ENCODE assay signal across 8 cellular contexts in the genomic region with DNA sequence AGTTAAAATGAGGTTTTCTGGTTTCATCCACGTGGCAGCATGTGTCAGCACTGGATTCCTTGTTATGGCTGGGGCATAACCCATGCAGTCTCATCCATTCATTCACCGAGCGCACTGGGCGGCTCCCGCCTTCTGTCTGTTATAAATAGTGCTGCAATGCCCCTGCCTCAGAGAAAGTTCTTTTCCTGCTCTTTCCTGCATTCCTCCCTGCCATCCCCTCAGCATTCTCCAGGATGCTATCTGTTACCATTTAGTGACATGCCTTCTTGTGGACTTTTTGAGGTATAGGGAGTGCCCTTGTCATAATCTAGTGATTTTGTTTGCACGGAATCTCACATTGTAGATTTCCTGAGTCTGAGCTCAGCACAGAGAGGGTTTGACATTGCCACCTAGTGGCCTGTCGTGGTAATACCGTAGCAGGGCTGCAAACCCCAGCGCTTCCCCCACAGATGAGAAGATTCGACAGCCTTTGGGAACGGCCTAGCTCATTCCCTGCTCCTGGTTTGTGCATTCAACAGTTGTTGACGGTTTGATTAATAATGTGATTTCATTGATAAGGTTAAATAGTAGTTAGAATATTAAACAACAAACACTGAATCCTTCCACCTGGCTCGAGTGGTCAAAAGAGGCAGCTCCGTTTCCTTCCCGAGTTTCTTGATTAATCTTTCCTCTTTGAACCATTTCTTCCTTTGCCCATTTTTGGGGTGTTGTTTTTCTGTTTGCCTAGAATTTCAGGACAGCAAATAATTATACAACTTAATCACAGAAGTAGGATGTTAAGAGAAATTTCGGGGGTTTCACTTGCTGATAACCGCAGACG. TPM values are rescaled to one million over a fixed set of nuclear protein-coding genes. Genes with fewer than 3 reads are reported as not detected.
DNase-seq lines count a peak whose midpoint lies in the region; ATAC-seq and TF ChIP-seq lines count a peak whose summit lies in the region.

No MANE protein-coding gene starts in this region.

- H4K20me1 ChIP-seq in SU-DHL-6 (ENCODE audit: low read depth, low read length) = no peaks in the 10 kb centered on the region

- H3K9me3 Mint-ChIP-seq in activated naive CD8-positive, alpha-beta T cell treated with anti-CD3 and anti-CD28 coated beads, Interleukin-2, amount 10 ng/mL, durations not matched to agents 7 days and 5 days = no peaks in the 10 kb centered on the region

- peak; percentile 86 for DNase-seq in AG08396 (ENCODE audit: low spot score)
- DNase-seq in NCI-H1092 (lab: John Stamatoyannopoulos, UW) = peak; percentile 76
- DNase-seq in activated naive CD8-positive, alpha-beta T cell treated with anti-CD3 and anti-CD28 coated beads, Interleukin-2, amount 10 ng/mL, durations not matched to agents 7 days and 5 days = peak; percentile 80
- peak; percentile 65 to 68 for DNase-seq in heart right ventricle
- DNase-seq in retinal pigment epithelial cell (ENCODE audit: low read depth) = no peak

- peaks cover 35% of the 10 kb centered on the region for H3K4me1 Mint-ChIP-seq in activated naive CD8-positive, alpha-beta T cell treated with anti-CD3 and anti-CD28 coated beads, Interleukin-2, amount 10 ng/mL, durations not matched to agents 7 days and 5 days

- H3K4me3 Mint-ChIP-seq in activated naive CD8-positive, alpha-beta T cell treated with anti-CD3 and anti-CD28 coated beads, Interleukin-2, amount 10 ng/mL, durations not matched to agents 7 days and 5 days = peak overlapping the region; percentile 72

- peak overlapping the region; percentile 18 for H3K4me2 ChIP-seq in SU-DHL-6 (ENCODE audit: low read depth, low read length, poor library complexity, severe bottlenecking)

- H3F3A ChIP-seq in SU-DHL-6 (ENCODE audit: insufficient read depth) = no peaks in the 10 kb centered on the region

- H3K27ac Mint-ChIP-seq in activated naive CD8-positive, alpha-beta T cell treated with anti-CD3 and anti-CD28 coated beads, Interleukin-2, amount 10 ng/mL, durations not matched to agents 7 days and 5 days = peak overlapping the region; percentile 65

- peaks cover 44% of the 10 kb centered on the region for H3K27me3 Mint-ChIP-seq in activated naive CD8-positive, alpha-beta T cell treated with anti-CD3 and anti-CD28 coated beads, Interleukin-2, amount 10 ng/mL, durations not matched to agents 7 days and 5 days

- H3K9me2 ChIP-seq in SU-DHL-6 (replicated peaks; ENCODE audit: insufficient read depth, low read length) = no peaks in the 10 kb centered on the region

- peaks cover 0 to 27% (median 11%) of the 10 kb centered on the region in 9 donors for H3K4me1 ChIP-seq in heart right ventricle

- intact Hi-C loops in heart right ventricle (cut with DNase I) = loop anchor here (1.0 to 10.0 kb wide), 11 partner anchors 105 to 505 kb away; a partner anchor contains a TSS

- H2AFZ ChIP-seq in SU-DHL-6 (ENCODE audit: low read depth, low read length, severe bottlenecking) = no peak overlapping the region

- H3K36me3 ChIP-seq in SU-DHL-6 (ENCODE audit: low read length) (no peaks in the 10 kb centered on the region), heart right ventricle (no peaks in the 10 kb centered on the region)

- ATAC-seq in GM18907 (IDR thresholded peaks at IDR 0.05; ENCODE audit: unreplicated experiment) (peak; percentile 47), heart right ventricle (peak; percentile 69 to 84 (median 78)), GM18909 (IDR thresholded peaks at IDR 0.05; ENCODE audit: poor library complexity, unreplicated experiment) (no peak)
- peak; percentile 66 for ATAC-seq in activated naive CD8-positive, alpha-beta T cell treated with anti-CD3 and anti-CD28 coated beads, Interleukin-2, amount 10 ng/mL, durations not matched to agents 7 days and 5 days (ENCODE audit: low read depth)

- POLR2A ChIA-PET in activated naive CD8-positive, alpha-beta T cell treated with anti-CD3 and anti-CD28 coated beads, Interleukin-2, amount 10 ng/mL, durations not matched to agents 7 days and 5 days (lab: Charles Lee) = interaction anchor here (1.0 to 1.6 kb wide), 4 partner anchors 9 to 301 kb away, joined by 3 to 5 read pairs (median 5); a partner anchor contains a TSS

- H3K27me3 ChIP-seq in SU-DHL-6 (ENCODE audit: low read length) = no peaks in the 10 kb centered on the region
- H3K27me3 ChIP-seq in heart right ventricle = peaks cover 0 to 81% (median 56%) of the 10 kb centered on the region in 7 donors

- TF ChIP-seq CTCF in SU-DHL-6 (IDR thresholded peaks at IDR 0.05; ENCODE audit: insufficient read depth, low read length, poor library complexity, severe bottlenecking) (peak; percentile 96), heart right ventricle (IDR thresholded peaks at IDR 0.05) (peak; percentile 91 to 96 (median 94)), retinal pigment epithelial cell (conservative IDR thresholded peaks at IDR 0.05; ENCODE audit: low read depth, low read length) (peak; percentile 96)

- H3K9ac ChIP-seq in SU-DHL-6 (ENCODE audit: low read length) = no peak overlapping the region; the same call in 1 of the 2 replicates

- H3K27ac ChIP-seq in SU-DHL-6 (ENCODE audit: low read depth, low read length) (no peak overlapping the region), heart right ventricle (no peak overlapping the region)

- H3K36me3 Mint-ChIP-seq in activated naive CD8-positive, alpha-beta T cell treated with anti-CD3 and anti-CD28 coated beads, Interleukin-2, amount 10 ng/mL, durations not matched to agents 7 days and 5 days = no peaks in the 10 kb centered on the region

- WGBS in heart right ventricle, 2 donors = 31 to 32% methylated on average over 18 of the region's 18 CpGs

- no peaks in the 10 kb centered on the region for H3K9me3 ChIP-seq in SU-DHL-6 (ENCODE audit: insufficient read depth, low read length)
- H3K9me3 ChIP-seq in heart right ventricle = no peaks in the 10 kb centered on the region

- H3K4me3 ChIP-seq in SU-DHL-6 (ENCODE audit: insufficient read depth, low read length, poor library complexity, severe bottlenecking) (no peak overlapping the region), heart right ventricle (peak overlapping the region in 3 of 10 donors; percentile 1 to 31 (median 9)), retinal pigment epithelial cell (ENCODE audit: low read length) (no peak overlapping the region)

- H3K79me2 ChIP-seq in SU-DHL-6 (ENCODE audit: insufficient read depth, low read length) = no peaks in the 10 kb centered on the region

RNA-seq across cellular contexts. Expression of a gene that starts 46.3 kb away (rescaled TPM):
- total RNA-seq in activated naive CD8-positive, alpha-beta T cell treated with anti-CD3 and anti-CD28 coated beads, Interleukin-2, amount 10 ng/mL, durations not matched to agents 7 days and 5 days = under 1 TPM; 0.26 to 0.30 TPM
- total RNA-seq in heart right ventricle = under 1 TPM in 3 of 10 donors, not detected in 7; 0.13 to 0.31 (median 0.25) TPM
- not detected for polyA plus RNA-seq in heart right ventricle
